Comparison of ENCODE assay signal across 8 cellular contexts in the genomic region with DNA sequence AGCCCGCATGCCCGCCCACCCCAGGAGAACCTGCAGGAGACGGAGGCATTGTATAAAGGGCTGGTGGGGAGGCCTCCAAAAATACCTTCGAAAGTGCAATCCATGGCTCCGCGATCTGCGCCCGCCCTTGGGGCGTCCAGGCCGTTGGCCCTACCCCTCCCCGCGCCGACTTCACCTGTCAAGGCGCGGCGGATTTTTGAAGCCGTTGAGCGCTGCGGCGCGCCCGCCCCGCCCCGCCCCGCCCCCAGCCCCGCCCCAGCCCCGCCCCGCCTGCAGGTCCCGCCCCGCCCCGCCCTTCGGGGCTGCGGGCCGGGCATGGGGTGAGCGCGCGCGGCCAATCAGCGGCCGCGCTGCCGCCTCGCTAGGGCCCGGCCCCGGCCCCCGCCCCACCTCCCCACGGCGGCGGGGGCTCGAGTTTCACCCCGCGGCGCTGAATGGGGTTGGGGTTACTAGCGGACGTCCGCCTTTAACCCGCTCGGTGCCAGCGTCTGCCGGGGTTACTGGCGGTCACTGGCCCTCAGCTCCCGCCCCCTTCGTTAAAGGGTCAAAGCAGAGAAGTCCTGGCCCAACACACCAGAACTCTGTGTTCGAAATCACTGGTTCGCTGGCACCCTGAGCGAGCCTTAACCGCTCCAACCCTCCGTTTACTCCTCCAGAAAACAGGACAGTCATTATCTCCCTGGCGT. TPM values are rescaled to one million over a fixed set of nuclear protein-coding genes. Genes with fewer than 3 reads are reported as not detected.
A peak's percentile ranks its signal among the peaks of the same experiment; 100 is the strongest.
DNase-seq lines count a peak whose midpoint lies in the region; ATAC-seq and TF ChIP-seq lines count a peak whose summit lies in the region.

No MANE protein-coding gene starts in this region.

- no peak for TF ChIP-seq CTCF in RWPE1 (conservative IDR thresholded peaks at IDR 0.05; ENCODE audit: low read depth)
- no peak for TF ChIP-seq CTCF in neural crest cell (conservative IDR thresholded peaks at IDR 0.05)

- H3K36me3 Mint-ChIP-seq in neural crest cell (ENCODE audit: low read depth), result peaks cover 7% of the 10 kb centered on the region

- DNase-seq in Daoy (ENCODE audit: low read depth) (peak; percentile 92), KBM-7 (peak; percentile 81), RWPE1 (ENCODE audit: low spot score) (peak; percentile 98), fibroblast of the conjunctiva (ENCODE audit: low read depth) (peak; percentile 65), neural crest cell (ENCODE audit: low read depth, low spot score) (peak; percentile 83), substantia nigra (lab: John Stamatoyannopoulos, UW) (peak; percentile 59 to 95 (median 83))
- peak; percentile 78 for DNase-seq in activated effector memory CD4-positive, alpha-beta T cell treated with Interleukin-2 at 50 U/mL for 16 hours

- peak; percentile 60 for ATAC-seq in GM21576 (IDR thresholded peaks at IDR 0.05; ENCODE audit: unreplicated experiment)

- H3K4me1 Mint-ChIP-seq in neural crest cell, result peaks cover 68% of the 10 kb centered on the region

- peaks cover 5% of the 10 kb centered on the region for H3K27me3 Mint-ChIP-seq in neural crest cell (ENCODE audit: low read depth)

- no peaks in the 10 kb centered on the region for H3K9me3 Mint-ChIP-seq in neural crest cell

- in situ Hi-C loops in KBM-7 (cut with MboI; ENCODE audit: low pct_unique_long_range_greater_than_20kb, low sequenced_read_pairs), result no loop called here

- H3K27ac Mint-ChIP-seq in neural crest cell (ENCODE audit: unreplicated experiment), result peak overlapping the region; percentile 97

- peak overlapping the region; percentile 97 for H3K27ac ChIP-seq in RWPE1
- H3K27ac ChIP-seq in substantia nigra (ENCODE audit: low read depth, low read length, poor library complexity, severe bottlenecking), result peak overlapping the region; percentile 93

- POLR2A ChIA-PET in RWPE1 (lab: Yijun Ruan, JAX; ENCODE audit: low non-redundant PET), result interaction anchor here (0.5 kb wide), 1 partner anchor 13 kb away, joined by 9 read pairs; no protein-coding TSS in a partner anchor

- CTCF ChIA-PET in RWPE1 (lab: Yijun Ruan, JAX), result no interaction called here

- H3K4me3 Mint-ChIP-seq in neural crest cell, result peak overlapping the region; percentile 84

RNA-seq across cellular contexts. Expression of a gene that starts 13.2 kb away (rescaled TPM):
- total RNA-seq in Daoy (2014; rRNA removed; shearing (Covaris generic)), result 19.1 and 24.7 TPM in 2 replicates
- total RNA-seq in neural crest cell, result 128 and 132 TPM in 2 replicates

Comparison
In these comparisons a context has a peak if more than half of its experiments do, and no peak if none do; other contexts are left out.
1. Peak in every context shown above with its lines: DNase-seq, ATAC-seq and H3K27ac ChIP-seq.